Comparison of ENCODE assay signal across 2 cellular contexts in the genomic region with DNA sequence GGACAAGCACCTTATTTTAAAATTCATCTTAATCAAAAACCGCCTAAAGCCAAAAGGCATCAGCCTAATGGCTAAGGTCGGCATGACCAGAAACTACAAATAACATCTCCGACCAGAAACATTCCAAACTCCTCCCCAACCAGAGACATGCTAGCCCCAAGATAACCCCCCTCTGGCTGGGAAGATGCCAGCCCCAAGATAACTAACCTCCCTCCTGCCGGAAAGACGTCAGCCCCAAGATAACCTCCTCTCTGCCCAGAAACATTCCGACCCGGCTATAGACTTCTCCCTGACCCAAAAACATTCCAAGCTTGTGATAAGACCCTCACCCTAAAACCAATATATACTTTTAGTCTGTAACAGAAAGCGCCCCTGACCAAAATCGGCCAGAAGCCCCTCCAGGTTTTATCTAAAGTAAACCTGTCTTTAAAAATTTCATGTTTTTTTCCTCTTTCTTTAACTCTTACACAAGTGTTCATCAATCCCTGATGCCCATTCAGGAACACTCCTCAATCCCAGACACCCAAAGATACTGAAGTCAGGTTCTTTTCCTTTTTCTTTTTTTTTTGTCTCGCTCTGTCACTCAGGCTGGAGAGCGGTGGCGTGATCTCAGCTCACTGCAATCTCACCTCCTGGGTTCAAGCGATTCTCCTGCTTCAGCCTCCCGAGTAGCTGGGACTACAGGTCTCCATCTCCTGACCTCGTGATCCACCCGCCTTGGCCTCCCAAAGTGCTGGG.
A peak's percentile ranks its signal among the peaks of the same experiment; 100 is the strongest.
TF ChIP-seq lines count a peak whose summit lies in the region.

No MANE protein-coding gene starts in this region.

TF ChIP-seq in K562, 482 proteins besides CTCF, POLR2A, EP300 and RAD21 (continues in another document):
- TF ChIP-seq, protein P1, sequence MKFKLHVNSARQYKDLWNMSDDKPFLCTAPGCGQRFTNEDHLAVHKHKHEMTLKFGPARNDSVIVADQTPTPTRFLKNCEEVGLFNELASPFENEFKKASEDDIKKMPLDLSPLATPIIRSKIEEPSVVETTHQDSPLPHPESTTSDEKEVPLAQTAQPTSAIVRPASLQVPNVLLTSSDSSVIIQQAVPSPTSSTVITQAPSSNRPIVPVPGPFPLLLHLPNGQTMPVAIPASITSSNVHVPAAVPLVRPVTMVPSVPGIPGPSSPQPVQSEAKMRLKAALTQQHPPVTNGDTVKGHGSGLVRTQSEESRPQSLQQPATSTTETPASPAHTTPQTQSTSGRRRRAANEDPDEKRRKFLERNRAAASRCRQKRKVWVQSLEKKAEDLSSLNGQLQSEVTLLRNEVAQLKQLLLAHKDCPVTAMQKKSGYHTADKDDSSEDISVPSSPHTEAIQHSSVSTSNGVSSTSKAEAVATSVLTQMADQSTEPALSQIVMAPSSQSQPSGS (CRISPR knock-in tag; IDR thresholded peaks at IDR 0.05), result no peak
- TF ChIP-seq ZNF668 (CRISPR knock-in tag; IDR thresholded peaks at IDR 0.05) (no peak), ZNF507 (tag; conservative IDR thresholded peaks at IDR 0.05) (no peak), TAF15 (IDR thresholded peaks at IDR 0.05; ENCODE audit: low read depth, low read length) (no peak), BCL6 (CRISPR knock-in tag; IDR thresholded peaks at IDR 0.05) (no peak), RCOR1 (IDR thresholded peaks at IDR 0.05; ENCODE audit: borderline replicate concordance in 1 of 2, low read depth in 2 of 2, low read length in 2 of 2) (peak in 1 of 2 experiments; percentile 49; a peak in 2 of 4 replicates), HDAC3 (IDR thresholded peaks at IDR 0.05; ENCODE audit: borderline replicate concordance, partially characterized antibody) (no peak), ZNF354B (CRISPR knock-in tag; IDR thresholded peaks at IDR 0.05) (no peak), BCOR (IDR thresholded peaks at IDR 0.05) (no peak), NBN (IDR thresholded peaks at IDR 0.05; ENCODE audit: low read depth) (no peak), CBFA2T2 (conservative IDR thresholded peaks at IDR 0.05) (no peak; the same call in 1 of the 2 replicates), DPF2 (IDR thresholded peaks at IDR 0.05) (0 out of 2 replicates have a peak, but pooled peaks have one; percentile 19), POU5F1 (IDR thresholded peaks at IDR 0.05; ENCODE audit: borderline replicate concordance, low read depth, low read length, partially characterized antibody) (no peak), GABPA (tag; conservative IDR thresholded peaks at IDR 0.05; ENCODE audit: low read depth) (peak; percentile 77), SMARCA4 (IDR thresholded peaks at IDR 0.05) (peak; percentile 53; the same call in 1 of the 2 replicates), ATF1 (CRISPR knock-in tag; IDR thresholded peaks at IDR 0.05) (no peak), ATF1 (tag; IDR thresholded peaks at IDR 0.05) (peak; percentile 79), TSC22D4 (tag; IDR thresholded peaks at IDR 0.05) (no peak), SIRT6 (IDR thresholded peaks at IDR 0.05; ENCODE audit: low read depth, low read length) (no peak), CBFA2T3 (IDR thresholded peaks at IDR 0.05) (peak; percentile 51; the same call in 1 of the 2 replicates), ZNF324 (CRISPR knock-in tag; IDR thresholded peaks at IDR 0.05) (no peak)
- TF ChIP-seq, protein P2, sequence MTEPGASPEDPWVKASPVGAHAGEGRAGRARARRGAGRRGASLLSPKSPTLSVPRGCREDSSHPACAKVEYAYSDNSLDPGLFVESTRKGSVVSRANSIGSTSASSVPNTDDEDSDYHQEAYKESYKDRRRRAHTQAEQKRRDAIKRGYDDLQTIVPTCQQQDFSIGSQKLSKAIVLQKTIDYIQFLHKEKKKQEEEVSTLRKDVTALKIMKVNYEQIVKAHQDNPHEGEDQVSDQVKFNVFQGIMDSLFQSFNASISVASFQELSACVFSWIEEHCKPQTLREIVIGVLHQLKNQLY (CRISPR knock-in tag; conservative IDR thresholded peaks at IDR 0.05), result no peak
- TF ChIP-seq, protein P3, sequence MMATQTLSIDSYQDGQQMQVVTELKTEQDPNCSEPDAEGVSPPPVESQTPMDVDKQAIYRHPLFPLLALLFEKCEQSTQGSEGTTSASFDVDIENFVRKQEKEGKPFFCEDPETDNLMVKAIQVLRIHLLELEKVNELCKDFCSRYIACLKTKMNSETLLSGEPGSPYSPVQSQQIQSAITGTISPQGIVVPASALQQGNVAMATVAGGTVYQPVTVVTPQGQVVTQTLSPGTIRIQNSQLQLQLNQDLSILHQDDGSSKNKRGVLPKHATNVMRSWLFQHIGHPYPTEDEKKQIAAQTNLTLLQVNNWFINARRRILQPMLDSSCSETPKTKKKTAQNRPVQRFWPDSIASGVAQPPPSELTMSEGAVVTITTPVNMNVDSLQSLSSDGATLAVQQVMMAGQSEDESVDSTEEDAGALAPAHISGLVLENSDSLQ (IDR thresholded peaks at IDR 0.05), result peak; percentile 80
- TF ChIP-seq, protein P4, sequence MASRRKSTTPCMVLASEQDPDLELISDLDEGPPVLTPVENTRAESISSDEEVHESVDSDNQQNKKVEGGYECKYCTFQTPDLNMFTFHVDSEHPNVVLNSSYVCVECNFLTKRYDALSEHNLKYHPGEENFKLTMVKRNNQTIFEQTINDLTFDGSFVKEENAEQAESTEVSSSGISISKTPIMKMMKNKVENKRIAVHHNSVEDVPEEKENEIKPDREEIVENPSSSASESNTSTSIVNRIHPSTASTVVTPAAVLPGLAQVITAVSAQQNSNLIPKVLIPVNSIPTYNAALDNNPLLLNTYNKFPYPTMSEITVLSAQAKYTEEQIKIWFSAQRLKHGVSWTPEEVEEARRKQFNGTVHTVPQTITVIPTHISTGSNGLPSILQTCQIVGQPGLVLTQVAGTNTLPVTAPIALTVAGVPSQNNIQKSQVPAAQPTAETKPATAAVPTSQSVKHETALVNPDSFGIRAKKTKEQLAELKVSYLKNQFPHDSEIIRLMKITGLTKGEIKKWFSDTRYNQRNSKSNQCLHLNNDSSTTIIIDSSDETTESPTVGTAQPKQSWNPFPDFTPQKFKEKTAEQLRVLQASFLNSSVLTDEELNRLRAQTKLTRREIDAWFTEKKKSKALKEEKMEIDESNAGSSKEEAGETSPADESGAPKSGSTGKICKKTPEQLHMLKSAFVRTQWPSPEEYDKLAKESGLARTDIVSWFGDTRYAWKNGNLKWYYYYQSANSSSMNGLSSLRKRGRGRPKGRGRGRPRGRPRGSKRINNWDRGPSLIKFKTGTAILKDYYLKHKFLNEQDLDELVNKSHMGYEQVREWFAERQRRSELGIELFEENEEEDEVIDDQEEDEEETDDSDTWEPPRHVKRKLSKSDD (conservative IDR thresholded peaks at IDR 0.05; ENCODE audit: low read length), result no peak
- TF ChIP-seq, protein P5, sequence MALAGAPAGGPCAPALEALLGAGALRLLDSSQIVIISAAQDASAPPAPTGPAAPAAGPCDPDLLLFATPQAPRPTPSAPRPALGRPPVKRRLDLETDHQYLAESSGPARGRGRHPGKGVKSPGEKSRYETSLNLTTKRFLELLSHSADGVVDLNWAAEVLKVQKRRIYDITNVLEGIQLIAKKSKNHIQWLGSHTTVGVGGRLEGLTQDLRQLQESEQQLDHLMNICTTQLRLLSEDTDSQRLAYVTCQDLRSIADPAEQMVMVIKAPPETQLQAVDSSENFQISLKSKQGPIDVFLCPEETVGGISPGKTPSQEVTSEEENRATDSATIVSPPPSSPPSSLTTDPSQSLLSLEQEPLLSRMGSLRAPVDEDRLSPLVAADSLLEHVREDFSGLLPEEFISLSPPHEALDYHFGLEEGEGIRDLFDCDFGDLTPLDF (CRISPR knock-in tag; IDR thresholded peaks at IDR 0.05), result no peak

TF ChIP-seq in GM12891, 5 proteins besides CTCF, POLR2A, EP300 and RAD21:
- TF ChIP-seq TAF1 (IDR thresholded peaks at IDR 0.05; ENCODE audit: low read depth, low read length) (no peak), POLR2AphosphoS5 (IDR thresholded peaks at IDR 0.05; ENCODE audit: low read depth, low read length) (no peak), SPI1 (IDR thresholded peaks at IDR 0.05; ENCODE audit: low read depth, low read length) (no peak), PAX5 (IDR thresholded peaks at IDR 0.05; ENCODE audit: insufficient read depth, low read length, severe bottlenecking) (no peak), POU2F2 (IDR thresholded peaks at IDR 0.05; ENCODE audit: low read depth, low read length) (no peak)
